In genomic region chr11:64924910-64925284, GRCh38 we compare ENCODE assay signal across 8 cellular contexts. TPM values are rescaled to one million over a fixed set of nuclear protein-coding genes. Genes with fewer than 3 reads are reported as not detected.
DNase-seq lines count a peak whose midpoint lies in the region; ATAC-seq and TF ChIP-seq lines count a peak whose summit lies in the region.

No MANE protein-coding gene starts in this region.

- H3K9me3 Mint-ChIP-seq in activated T-cell treated with anti-CD3 and anti-CD28 coated beads, Interleukin-2, amount 50 U/mL, for 24 hours, result no peaks in the 10 kb centered on the region
- no peaks in the 10 kb centered on the region for H3K9me3 Mint-ChIP-seq in natural killer cell treated with Interleukin-12 subunit alpha and Interleukin-12 subunit beta and Interleukin-15 and Interleukin-18, amount 100 ng/mL, for 72 hours

- DNase-seq in activated T-cell treated with anti-CD3 and anti-CD28 coated beads, Interleukin-2, amount 50 U/mL, for 24 hours, result no peak
- DNase-seq in activated T-cell treated with anti-CD3 and anti-CD28 coated beads for 4 hours, result no peak
- DNase-seq in SJSA1 (ENCODE audit: low read depth in 1 of 2, low spot score in 2 of 2), result peak in 1 of 2 experiments; percentile 26
- peak; percentile 10 for DNase-seq in epithelial cell of esophagus (ENCODE audit: low read depth)
- DNase-seq in natural killer cell treated with Interleukin-12 subunit alpha and Interleukin-12 subunit beta and Interleukin-15 and Interleukin-18, amount 100 ng/mL, for 72 hours (ENCODE audit: low spot score), result no peak
- no peak for DNase-seq in GOT3 (lab: John Stamatoyannopoulos, UW)

- peak in 1 of 2 donors; percentile 25 for ATAC-seq in natural killer cell treated with Interleukin-12 subunit alpha and Interleukin-12 subunit beta and Interleukin-15 and Interleukin-18, amount 100 ng/mL, for 72 hours
- ATAC-seq in GM19351 (IDR thresholded peaks at IDR 0.05; ENCODE audit: unreplicated experiment), result no peak
- no peak for ATAC-seq in GM18873 (IDR thresholded peaks at IDR 0.05; ENCODE audit: low FRiP score, unreplicated experiment)

- peaks cover 17% of the 10 kb centered on the region for H3K4me1 Mint-ChIP-seq in activated T-cell treated with anti-CD3 and anti-CD28 coated beads, Interleukin-2, amount 50 U/mL, for 24 hours (ENCODE audit: low read depth)
- H3K4me1 Mint-ChIP-seq in natural killer cell treated with Interleukin-12 subunit alpha and Interleukin-12 subunit beta and Interleukin-15 and Interleukin-18, amount 100 ng/mL, for 72 hours (ENCODE audit: low read depth in 2 of 2), result peaks cover 12 to 13% of the 10 kb centered on the region in 2 donors

- no peak for TF ChIP-seq CTCF in epithelial cell of esophagus (IDR thresholded peaks at IDR 0.05; ENCODE audit: insufficient read depth, low read depth, low read length, missing control alignments)

- no peaks in the 10 kb centered on the region for H3K27me3 ChIP-seq in SJSA1 (replicated peaks)

- peak overlapping the region; percentile 63 for H3K27ac ChIP-seq in SJSA1

- H3K27me3 Mint-ChIP-seq in activated T-cell treated with anti-CD3 and anti-CD28 coated beads, Interleukin-2, amount 50 U/mL, for 24 hours, result no peaks in the 10 kb centered on the region
- H3K27me3 Mint-ChIP-seq in natural killer cell treated with Interleukin-12 subunit alpha and Interleukin-12 subunit beta and Interleukin-15 and Interleukin-18, amount 100 ng/mL, for 72 hours, result no peaks in the 10 kb centered on the region

- H3K4me3 Mint-ChIP-seq in activated T-cell treated with anti-CD3 and anti-CD28 coated beads, Interleukin-2, amount 50 U/mL, for 24 hours, result peak overlapping the region; percentile 87
- H3K4me3 Mint-ChIP-seq in natural killer cell treated with Interleukin-12 subunit alpha and Interleukin-12 subunit beta and Interleukin-15 and Interleukin-18, amount 100 ng/mL, for 72 hours, result peak overlapping the region; percentile 94

- peaks cover 35% of the 10 kb centered on the region for H3K36me3 ChIP-seq in SJSA1

- H3K9me3 ChIP-seq in SJSA1 (replicated peaks), result no peaks in the 10 kb centered on the region

- H3K36me3 Mint-ChIP-seq in activated T-cell treated with anti-CD3 and anti-CD28 coated beads, Interleukin-2, amount 50 U/mL, for 24 hours (ENCODE audit: low read depth), result peaks cover 5% of the 10 kb centered on the region
- H3K36me3 Mint-ChIP-seq in natural killer cell treated with Interleukin-12 subunit alpha and Interleukin-12 subunit beta and Interleukin-15 and Interleukin-18, amount 100 ng/mL, for 72 hours, result no peaks in the 10 kb centered on the region

- H3K27ac Mint-ChIP-seq in activated T-cell treated with anti-CD3 and anti-CD28 coated beads, Interleukin-2, amount 50 U/mL, for 24 hours, result peak overlapping the region; percentile 52
- peak overlapping the region; percentile 95 to 99 for H3K27ac Mint-ChIP-seq in natural killer cell treated with Interleukin-12 subunit alpha and Interleukin-12 subunit beta and Interleukin-15 and Interleukin-18, amount 100 ng/mL, for 72 hours

- H3K4me1 ChIP-seq in SJSA1 (replicated peaks), result peaks cover 16% of the 10 kb centered on the region

- H3K4me3 ChIP-seq in SJSA1 (peak overlapping the region; percentile 77), epithelial cell of esophagus (ENCODE audit: low read length) (peak overlapping the region; percentile 79)

RNA-seq across cellular contexts. Expression of gene PPP2R5B, which starts 0.4 kb away (rescaled TPM):
- 20.6 and 30.6 TPM in 2 replicates for total RNA-seq in SJSA1 (2014; rRNA removed; shearing (Covaris generic))
- 10 to 100 TPM; 32.6 to 35.6 TPM for total RNA-seq in natural killer cell treated with Interleukin-12 subunit alpha and Interleukin-12 subunit beta and Interleukin-15 and Interleukin-18, amount 100 ng/mL, for 72 hours

RNA-seq across cellular contexts. Expression of gene ATG2A, which starts 7.9 kb away (rescaled TPM):
- 22.5 and 23.2 TPM in 2 replicates for total RNA-seq in SJSA1 (2014; rRNA removed; shearing (Covaris generic))
- total RNA-seq in natural killer cell treated with Interleukin-12 subunit alpha and Interleukin-12 subunit beta and Interleukin-15 and Interleukin-18, amount 100 ng/mL, for 72 hours, result 10 to 100 TPM; 24.1 to 31.9 TPM

RNA-seq across cellular contexts. Expression of gene GPHA2, which starts 10.8 kb away (rescaled TPM):
- total RNA-seq in SJSA1 (2014; rRNA removed; shearing (Covaris generic)), result not detected in 2 replicates
- total RNA-seq in natural killer cell treated with Interleukin-12 subunit alpha and Interleukin-12 subunit beta and Interleukin-15 and Interleukin-18, amount 100 ng/mL, for 72 hours, result not detected

RNA-seq across cellular contexts. Expression of gene EHD1, which starts 46.5 kb away (rescaled TPM):
- 75.2 and 85.7 TPM in 2 replicates for total RNA-seq in SJSA1 (2014; rRNA removed; shearing (Covaris generic))
- 100 to 1,000 TPM; 202 to 235 TPM for total RNA-seq in natural killer cell treated with Interleukin-12 subunit alpha and Interleukin-12 subunit beta and Interleukin-15 and Interleukin-18, amount 100 ng/mL, for 72 hours

RNA-seq across cellular contexts. Expression of gene MAJIN, which starts 47.0 kb away (rescaled TPM):
- total RNA-seq in SJSA1 (2014; rRNA removed; shearing (Covaris generic)), result not detected in 2 replicates
- total RNA-seq in natural killer cell treated with Interleukin-12 subunit alpha and Interleukin-12 subunit beta and Interleukin-15 and Interleukin-18, amount 100 ng/mL, for 72 hours, result not detected
